21 cellular contexts compared by ENCODE assay signal in the genomic region with DNA sequence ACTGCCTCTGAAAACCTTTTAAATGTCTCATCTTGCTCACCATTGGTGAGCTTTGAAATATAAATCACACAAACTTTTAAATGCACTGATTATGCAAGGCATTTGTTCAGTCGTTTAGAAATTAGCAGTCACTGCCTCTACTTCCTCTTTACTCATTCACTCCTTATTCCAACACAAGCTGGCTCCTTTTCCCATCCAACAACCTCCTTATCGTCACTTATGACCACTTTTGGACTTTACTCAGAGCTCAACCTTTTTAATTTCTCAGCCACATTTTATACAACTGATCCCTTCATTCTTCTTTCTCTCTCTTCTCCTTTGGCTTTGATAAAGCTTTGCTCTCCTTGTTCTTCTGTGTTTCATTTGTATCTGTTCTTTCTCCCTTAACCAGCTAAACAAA.
"Had no signal": no experiment of that assay in that cellular context is flagged by ENCODE, and none has a peak within 500 bp of the region (broad histone marks: within the 10 kb centered on the region; RNA-seq: fewer than 3 reads in every experiment).

No MANE protein-coding gene starts in this region.

- H3K36me3 Mint-ChIP-seq: activated naive CD8-positive, alpha-beta T cell treated with anti-CD3 and anti-CD28 coated beads, Interleukin-2, amount 10 ng/mL, durations not matched to agents 7 days and 5 days; mesothelial cell of epicardium; natural killer cell treated with Interleukin-12 subunit alpha and Interleukin-12 subunit beta and Interleukin-15 and Interleukin-18, amount 100 ng/mL, for 72 hours; stimulated activated memory B cell treated with anti-CD40 and anti-IgM and Interleukin-4, amounts not matched to agents 10 μg/mL and 1 μg/mL and 100 μg/mL, for 72 hours had no signal

- H3K27ac ChIP-seq: body of pancreas, colonic mucosa, heart right ventricle, parathyroid adenoma, sigmoid colon, spleen, testis, upper lobe of left lung had no signal

- H3K9me3 ChIP-seq: body of pancreas, colonic mucosa, heart right ventricle, sigmoid colon, spleen, testis, upper lobe of left lung had no signal

- H3K27ac Mint-ChIP-seq: activated CD8-positive, alpha-beta T cell treated with anti-CD3 and anti-CD28 coated beads for 36 hours; activated naive CD8-positive, alpha-beta T cell treated with anti-CD3 and anti-CD28 coated beads, Interleukin-2, amount 10 ng/mL, durations not matched to agents 7 days and 5 days; activated T-helper 17 cell treated with anti-CD3 and anti-CD28 coated beads, Interleukin-2, amount 50 U/mL, for 72 hours; mesothelial cell of epicardium; natural killer cell treated with Interleukin-12 subunit alpha and Interleukin-12 subunit beta and Interleukin-15 and Interleukin-18, amount 100 ng/mL, for 72 hours; stimulated activated memory B cell treated with anti-CD40 and anti-IgM and Interleukin-4, amounts not matched to agents 10 μg/mL and 1 μg/mL and 100 μg/mL, for 72 hours had no signal

- H3K36me3 ChIP-seq: colonic mucosa, heart right ventricle, sigmoid colon, spleen, upper lobe of left lung had no signal

- ATAC-seq: activated CD8-positive, alpha-beta T cell treated with anti-CD3 and anti-CD28 coated beads for 36 hours; activated T-helper 17 cell treated with anti-CD3 and anti-CD28 coated beads, Interleukin-2, amount 50 U/mL, for 72 hours; body of pancreas; heart right ventricle; natural killer cell treated with Interleukin-12 subunit alpha and Interleukin-12 subunit beta and Interleukin-15 and Interleukin-18, amount 100 ng/mL, for 72 hours; stimulated activated memory B cell treated with anti-CD40 and anti-IgM and Interleukin-4, amounts not matched to agents 10 μg/mL and 1 μg/mL and 100 μg/mL, for 72 hours had no signal

- H3K27me3 ChIP-seq: body of pancreas, colonic mucosa, heart right ventricle, sigmoid colon, spleen, testis, upper lobe of left lung had no signal

- H3K4me1 ChIP-seq: body of pancreas, colonic mucosa, heart right ventricle, parathyroid adenoma, spleen, testis had no signal

- H2AFZ ChIP-seq: parathyroid adenoma had no signal

- H3K4me1 Mint-ChIP-seq: activated naive CD8-positive, alpha-beta T cell treated with anti-CD3 and anti-CD28 coated beads, Interleukin-2, amount 10 ng/mL, durations not matched to agents 7 days and 5 days; activated T-helper 17 cell treated with anti-CD3 and anti-CD28 coated beads, Interleukin-2, amount 50 U/mL, for 72 hours; central memory CD8-positive, alpha-beta T cell; stimulated activated memory B cell treated with anti-CD40 and anti-IgM and Interleukin-4, amounts not matched to agents 10 μg/mL and 1 μg/mL and 100 μg/mL, for 72 hours had no signal

- H3K4me3 ChIP-seq: body of pancreas, colonic mucosa, heart right ventricle, sigmoid colon, spleen, testis, upper lobe of left lung had no signal

- H3K9ac ChIP-seq: parathyroid adenoma had no signal

- H3K27me3 Mint-ChIP-seq: activated CD8-positive, alpha-beta T cell treated with anti-CD3 and anti-CD28 coated beads for 36 hours; activated naive CD8-positive, alpha-beta T cell treated with anti-CD3 and anti-CD28 coated beads, Interleukin-2, amount 10 ng/mL, durations not matched to agents 7 days and 5 days; activated T-helper 17 cell treated with anti-CD3 and anti-CD28 coated beads, Interleukin-2, amount 50 U/mL, for 72 hours; central memory CD8-positive, alpha-beta T cell; stimulated activated memory B cell treated with anti-CD40 and anti-IgM and Interleukin-4, amounts not matched to agents 10 μg/mL and 1 μg/mL and 100 μg/mL, for 72 hours had no signal

- H3K4me3 Mint-ChIP-seq: activated CD8-positive, alpha-beta T cell treated with anti-CD3 and anti-CD28 coated beads for 36 hours; activated naive CD8-positive, alpha-beta T cell treated with anti-CD3 and anti-CD28 coated beads, Interleukin-2, amount 10 ng/mL, durations not matched to agents 7 days and 5 days; activated T-helper 17 cell treated with anti-CD3 and anti-CD28 coated beads, Interleukin-2, amount 50 U/mL, for 72 hours; central memory CD8-positive, alpha-beta T cell; mesothelial cell of epicardium; natural killer cell treated with Interleukin-12 subunit alpha and Interleukin-12 subunit beta and Interleukin-15 and Interleukin-18, amount 100 ng/mL, for 72 hours; stimulated activated memory B cell treated with anti-CD40 and anti-IgM and Interleukin-4, amounts not matched to agents 10 μg/mL and 1 μg/mL and 100 μg/mL, for 72 hours had no signal

- H3K9me3 Mint-ChIP-seq: activated CD8-positive, alpha-beta T cell treated with anti-CD3 and anti-CD28 coated beads for 36 hours; activated naive CD8-positive, alpha-beta T cell treated with anti-CD3 and anti-CD28 coated beads, Interleukin-2, amount 10 ng/mL, durations not matched to agents 7 days and 5 days; activated T-helper 17 cell treated with anti-CD3 and anti-CD28 coated beads, Interleukin-2, amount 50 U/mL, for 72 hours; central memory CD8-positive, alpha-beta T cell; natural killer cell treated with Interleukin-12 subunit alpha and Interleukin-12 subunit beta and Interleukin-15 and Interleukin-18, amount 100 ng/mL, for 72 hours had no signal

- H3K79me2 ChIP-seq: parathyroid adenoma had no signal

- DNase-seq: activated CD4-positive, alpha-beta T cell treated with anti-CD3 and anti-CD28 coated beads for 48 hours; activated CD4-positive, CD25-positive, alpha-beta regulatory T cell; activated CD8-positive, alpha-beta T cell treated with anti-CD3 and anti-CD28 coated beads for 36 hours; activated naive CD4-positive, alpha-beta T cell; activated naive CD8-positive, alpha-beta T cell treated with anti-CD3 and anti-CD28 coated beads, Interleukin-2, amount 10 ng/mL, durations not matched to agents 7 days and 5 days; activated T-cell treated with anti-CD3 and anti-CD28 coated beads, Interleukin-2, amount 50 U/mL, for 1 hour; amygdala; body of pancreas; colonic mucosa; heart right ventricle; sigmoid colon; spleen; stimulated activated CD4-positive, alpha-beta T cell treated with anti-CD3 and anti-CD28 coated beads, Interleukin-4, amount 100 ng/mL, for 4 hours; testis; upper lobe of left lung had no signal
